In genomic region chr19:5054551-5055456, GRCh38 we compare ENCODE assay signal across 28 cellular contexts.
DNase-seq lines count a peak whose midpoint lies in the region; ATAC-seq, FAIRE-seq and TF ChIP-seq lines count a peak whose summit lies in the region.
"Had no signal": no experiment of that assay in that cellular context is flagged by ENCODE, and none has a peak within 500 bp of the region (broad histone marks: within the 10 kb centered on the region; RNA-seq: fewer than 3 reads in every experiment).

No MANE protein-coding gene starts in this region.

- no peak overlapping the region for H3K4me2 ChIP-seq in HepG2 (ENCODE audit: low read depth, low read length)
- H3K4me2 ChIP-seq: SK-N-SH had no signal

- ATAC-seq in heart left ventricle (peak; percentile 71 to 88 (median 80)), HepG2 (no peak), HG02840 (IDR thresholded peaks at IDR 0.05; ENCODE audit: low FRiP score, unreplicated experiment) (no peak)
- ATAC-seq in stimulated activated naive B cell treated with anti-CD40 and anti-IgM and Interleukin-4, amounts not matched to agents 10 μg/mL and 1 μg/mL and 100 μg/mL, for 72 hours (replicated peaks) = no peak
- no peak for ATAC-seq in activated CD8-positive, alpha-beta memory T cell treated with anti-CD3 and anti-CD28 coated beads, Interleukin-2, amount 10 ng/mL, durations not matched to agents 7 days and 5 days
- ATAC-seq: activated CD8-positive, alpha-beta T cell treated with anti-CD3 and anti-CD28 coated beads for 36 hours; naive thymus-derived CD8-positive, alpha-beta T cell had no signal

- no peak for DNase-seq in bronchial epithelial cell (ENCODE audit: low read depth)
- DNase-seq in heart left ventricle = peak in 4 of 5 donors; percentile 56 to 74 (median 68)
- no peak for DNase-seq in HepG2 (ENCODE audit: low spot score)
- no peak for DNase-seq in stimulated activated naive B cell treated with anti-CD40 and anti-IgM and Interleukin-4, amounts not matched to agents 10 μg/mL and 1 μg/mL and 100 μg/mL, for 72 hours
- no peak for DNase-seq in activated CD8-positive, alpha-beta memory T cell treated with anti-CD3 and anti-CD28 coated beads, Interleukin-2, amount 10 ng/mL, durations not matched to agents 7 days and 5 days
- DNase-seq in tibial nerve (ENCODE audit: low spot score in 2 of 2) = no peak
- DNase-seq in HPDE6-E6E7 (ENCODE audit: extremely low spot score) = no peak
- DNase-seq: activated CD4-positive, CD25-positive, alpha-beta regulatory T cell treated with anti-CD3 and anti-CD28 coated beads, Interleukin-2, amount 50 U/mL, for 72 hours; activated CD8-positive, alpha-beta T cell treated with anti-CD3 and anti-CD28 coated beads for 36 hours; activated effector memory CD4-positive, alpha-beta T cell treated with Interleukin-2 at 50 U/mL for 16 hours; activated T-cell treated with anti-CD3 and anti-CD28 coated beads for 4 hours; DND-41; effector CD4-positive, alpha-beta T cell; Kasumi-1; MV-4-11; naive thymus-derived CD8-positive, alpha-beta T cell; NCI-H1694; retina; SK-N-SH; uterus had no signal

- peak overlapping the region; percentile 25 for H3K27ac Mint-ChIP-seq in stimulated activated naive B cell treated with anti-CD40 and anti-IgM and Interleukin-4, amounts not matched to agents 10 μg/mL and 1 μg/mL and 100 μg/mL, for 72 hours
- H3K27ac Mint-ChIP-seq in activated CD8-positive, alpha-beta memory T cell treated with anti-CD3 and anti-CD28 coated beads, Interleukin-2, amount 10 ng/mL, durations not matched to agents 7 days and 5 days = no peak overlapping the region
- H3K27ac Mint-ChIP-seq: activated CD8-positive, alpha-beta T cell treated with anti-CD3 and anti-CD28 coated beads for 36 hours; activated naive CD8-positive, alpha-beta T cell; naive thymus-derived CD8-positive, alpha-beta T cell; T-helper 1 cell treated with Interleukin-12 subunit alpha and Interleukin-12 subunit beta and Interleukin-4 antibody, amounts not matched to agents 30 μg/mL and 1 μg/mL, for 36 hours had no signal

- H2AFZ ChIP-seq in HepG2 (ENCODE audit: low read length) = no peak overlapping the region

- TF ChIP-seq POLR2A in heart left ventricle (IDR thresholded peaks at IDR 0.05) (no peak), HepG2 (IDR thresholded peaks at IDR 0.05; ENCODE audit: insufficient read depth in 1 of 2, low read depth in 2 of 2, low read length in 2 of 2) (no peak), tibial nerve (IDR thresholded peaks at IDR 0.05) (no peak)

- peaks cover 17 to 21% of the 10 kb centered on the region in 2 donors for H3K36me3 Mint-ChIP-seq in stimulated activated naive B cell treated with anti-CD40 and anti-IgM and Interleukin-4, amounts not matched to agents 10 μg/mL and 1 μg/mL and 100 μg/mL, for 72 hours
- no peaks in the 10 kb centered on the region for H3K36me3 Mint-ChIP-seq in activated CD8-positive, alpha-beta memory T cell treated with anti-CD3 and anti-CD28 coated beads, Interleukin-2, amount 10 ng/mL, durations not matched to agents 7 days and 5 days

- peak; percentile 70 for FAIRE-seq in bronchial epithelial cell (lab: Jason Lieb, UNC)
- FAIRE-seq in HepG2 (lab: Jason Lieb, UNC) = no peak
- FAIRE-seq: TTC549 had no signal

- no peaks in the 10 kb centered on the region for H3K79me2 ChIP-seq in HepG2 (ENCODE audit: insufficient read depth, low read length)

- CTCF ChIA-PET in HepG2 (lab: Yijun Ruan, JAX; ENCODE audit: low intra/inter-chr PET ratio, low total read pairs) = no interaction called here
- CTCF ChIA-PET in activated CD8-positive, alpha-beta memory T cell treated with anti-CD3 and anti-CD28 coated beads, Interleukin-2, amount 10 ng/mL, durations not matched to agents 7 days and 5 days (lab: Charles Lee) = interaction anchor here (1.0 kb wide), 1 partner anchor 16 kb away, joined by 3 read pairs; no protein-coding TSS in a partner anchor

- no TSS peak for BruUV-seq in HepG2 (replicated peaks; lab: Mats Ljungman, UMichigan)

- H3K27me3 Mint-ChIP-seq in stimulated activated naive B cell treated with anti-CD40 and anti-IgM and Interleukin-4, amounts not matched to agents 10 μg/mL and 1 μg/mL and 100 μg/mL, for 72 hours = no peaks in the 10 kb centered on the region
- H3K27me3 Mint-ChIP-seq in activated CD8-positive, alpha-beta memory T cell treated with anti-CD3 and anti-CD28 coated beads, Interleukin-2, amount 10 ng/mL, durations not matched to agents 7 days and 5 days = no peaks in the 10 kb centered on the region
- H3K27me3 Mint-ChIP-seq: activated CD8-positive, alpha-beta T cell treated with anti-CD3 and anti-CD28 coated beads for 36 hours; activated naive CD8-positive, alpha-beta T cell; naive thymus-derived CD8-positive, alpha-beta T cell had no signal

- in situ Hi-C loops in HepG2 (cut with HindIII; ENCODE audit: extremely low pct_ligation_motif_present, low pct_unique_long_range_greater_than_20kb) = no loop called here

- intact Hi-C loops in heart left ventricle (cut with DNase I) (loop anchor here in 5 of 10 donors (5.0 to 10.0 kb wide), 4 partner anchors 70 to 520 kb away; no protein-coding TSS in a partner anchor), HepG2 (cut with micrococcal nuclease; ENCODE audit: unreplicated experiment) (no loop called here)

- no peaks in the 10 kb centered on the region for H3K9me3 Mint-ChIP-seq in stimulated activated naive B cell treated with anti-CD40 and anti-IgM and Interleukin-4, amounts not matched to agents 10 μg/mL and 1 μg/mL and 100 μg/mL, for 72 hours
- no peaks in the 10 kb centered on the region for H3K9me3 Mint-ChIP-seq in activated CD8-positive, alpha-beta memory T cell treated with anti-CD3 and anti-CD28 coated beads, Interleukin-2, amount 10 ng/mL, durations not matched to agents 7 days and 5 days (ENCODE audit: low read depth)
- H3K9me3 Mint-ChIP-seq: activated CD8-positive, alpha-beta T cell treated with anti-CD3 and anti-CD28 coated beads for 36 hours; naive thymus-derived CD8-positive, alpha-beta T cell; T-helper 1 cell treated with Interleukin-12 subunit alpha and Interleukin-12 subunit beta and Interleukin-4 antibody, amounts not matched to agents 30 μg/mL and 1 μg/mL, for 36 hours had no signal

- H3K4me1 ChIP-seq in heart left ventricle (peaks cover 0 to 49% (median 12%) of the 10 kb centered on the region in 12 donors), HepG2 (ENCODE audit: insufficient read depth, low read length) (no peaks in the 10 kb centered on the region), tibial nerve (peaks cover 0 to 27% (median 5%) of the 10 kb centered on the region in 4 donors)
- H3K4me1 ChIP-seq: uterus had no signal

- H3K4me3 Mint-ChIP-seq in stimulated activated naive B cell treated with anti-CD40 and anti-IgM and Interleukin-4, amounts not matched to agents 10 μg/mL and 1 μg/mL and 100 μg/mL, for 72 hours = no peak overlapping the region
- H3K4me3 Mint-ChIP-seq in activated CD8-positive, alpha-beta memory T cell treated with anti-CD3 and anti-CD28 coated beads, Interleukin-2, amount 10 ng/mL, durations not matched to agents 7 days and 5 days = no peak overlapping the region
- H3K4me3 Mint-ChIP-seq: activated CD8-positive, alpha-beta T cell treated with anti-CD3 and anti-CD28 coated beads for 36 hours; activated naive CD8-positive, alpha-beta T cell; naive thymus-derived CD8-positive, alpha-beta T cell; T-helper 1 cell treated with Interleukin-12 subunit alpha and Interleukin-12 subunit beta and Interleukin-4 antibody, amounts not matched to agents 30 μg/mL and 1 μg/mL, for 36 hours had no signal

- POLR2A ChIA-PET in HepG2 (lab: Yijun Ruan, JAX) = no interaction called here

- no peak for TF ChIP-seq CTCF in bronchial epithelial cell (IDR thresholded peaks at IDR 0.05; ENCODE audit: insufficient read depth, low read length, severe bottlenecking)
- no peak for TF ChIP-seq CTCF in heart left ventricle (IDR thresholded peaks at IDR 0.05)
- no peak for TF ChIP-seq CTCF in HepG2 (CRISPR knock-in tag; IDR thresholded peaks at IDR 0.05)
- no peak for TF ChIP-seq CTCF in tibial nerve (IDR thresholded peaks at IDR 0.05)

- H3K27ac ChIP-seq in heart left ventricle = peak overlapping the region in 7 of 12 donors; percentile 17 to 64 (median 39)
- no peak overlapping the region for H3K27ac ChIP-seq in HepG2 (ENCODE audit: extremely low read length, insufficient read depth, low read length)
- H3K27ac ChIP-seq in tibial nerve = no peak overlapping the region
- H3K27ac ChIP-seq: C4-2B, epithelial cell of prostate, RWPE1, suprapubic skin, uterus had no signal

- H3K9me3 ChIP-seq in heart left ventricle (no peaks in the 10 kb centered on the region), HepG2 (ENCODE audit: low read length) (no peaks in the 10 kb centered on the region), tibial nerve (no peaks in the 10 kb centered on the region)
- H3K9me3 ChIP-seq: SK-N-SH, suprapubic skin, uterus had no signal

- no peak for TF ChIP-seq RAD21 in HepG2 (CRISPR knock-in tag; IDR thresholded peaks at IDR 0.05)

- TF ChIP-seq EP300 in HepG2 (IDR thresholded peaks at IDR 0.05; ENCODE audit: low read depth in 2 of 2, low read length in 2 of 2) (no peak), HepG2 (CRISPR knock-in tag; IDR thresholded peaks at IDR 0.05; ENCODE audit: borderline replicate concordance) (no peak), tibial nerve (IDR thresholded peaks at IDR 0.05) (no peak)

- peaks cover 6% of the 10 kb centered on the region; the same call in 1 of the 2 replicates for H4K20me1 ChIP-seq in HepG2 (ENCODE audit: insufficient read depth, low read length)

- WGBS in heart left ventricle, 4 donors = 57 to 64% (median 62%) methylated on average over 27 to 35 of the region's 35 CpGs
- WGBS in HepG2 (ENCODE audit: low lambda C conversion rate) = 97% methylated on average over 11 of the region's 35 CpGs
- 75% methylated on average over 28 to 30 of the region's 35 CpGs for WGBS in tibial nerve, 2 donors

- H3K36me3 ChIP-seq in bronchial epithelial cell (ENCODE audit: control insufficient read depth, insufficient read depth, low read length) (peaks cover 25% of the 10 kb centered on the region), heart left ventricle (peaks cover 0 to 54% (median 17%) of the 10 kb centered on the region in 9 donors), HepG2 (replicated peaks in 1 of 2; ENCODE audit: control insufficient read depth in 1 of 2, insufficient read depth in 2 of 2, low read length in 2 of 2) (peaks cover 15 to 25% of the 10 kb centered on the region in 2 experiments; a peak in 3 of 5 replicates), tibial nerve (peaks cover 0 to 72% (median 0%) of the 10 kb centered on the region in 3 donors)
- H3K36me3 ChIP-seq: uterus had no signal

- H3K4me1 Mint-ChIP-seq in stimulated activated naive B cell treated with anti-CD40 and anti-IgM and Interleukin-4, amounts not matched to agents 10 μg/mL and 1 μg/mL and 100 μg/mL, for 72 hours = peaks cover 22 to 26% of the 10 kb centered on the region in 2 donors
- H3K4me1 Mint-ChIP-seq in activated CD8-positive, alpha-beta memory T cell treated with anti-CD3 and anti-CD28 coated beads, Interleukin-2, amount 10 ng/mL, durations not matched to agents 7 days and 5 days = no peaks in the 10 kb centered on the region

- H3K27me3 ChIP-seq in bronchial epithelial cell (ENCODE audit: control insufficient read depth, insufficient read depth, low read length) = no peaks in the 10 kb centered on the region
- H3K27me3 ChIP-seq in heart left ventricle = no peaks in the 10 kb centered on the region
- H3K27me3 ChIP-seq in HepG2 (ENCODE audit: control insufficient read depth in 1 of 2, insufficient read depth in 2 of 2, low read length in 2 of 2) = no peaks in the 10 kb centered on the region
- no peaks in the 10 kb centered on the region for H3K27me3 ChIP-seq in tibial nerve
- H3K27me3 ChIP-seq: suprapubic skin, uterus had no signal

- H3K4me3 ChIP-seq in bronchial epithelial cell (ENCODE audit: low read depth, low read length) = no peak overlapping the region
- no peak overlapping the region for H3K4me3 ChIP-seq in heart left ventricle
- H3K4me3 ChIP-seq in HepG2 (replicated peaks in 1 of 3; ENCODE audit: insufficient read depth in 1 of 3, low read depth in 2 of 3, low read length in 3 of 3) = no peak overlapping the region
- H3K4me3 ChIP-seq in tibial nerve = no peak overlapping the region
- H3K4me3 ChIP-seq: suprapubic skin, uterus had no signal

- no peak overlapping the region for H3K9ac ChIP-seq in HepG2 (ENCODE audit: insufficient read depth, low read depth, low read length)
- H3K9ac ChIP-seq: SK-N-SH had no signal

Comparison
In these comparisons a context has a peak if more than half of its experiments do, and no peak if none do; other contexts are left out.
1. DNase-seq: peak in heart left ventricle (4 of 5); none in bronchial epithelial cell (single experiment), HepG2 (single experiment), stimulated activated naive B cell treated with anti-CD40 and anti-IgM and Interleukin-4, amounts not matched to agents 10 μg/mL and 1 μg/mL and 100 μg/mL, for 72 hours (single experiment), activated CD8-positive, alpha-beta memory T cell treated with anti-CD3 and anti-CD28 coated beads, Interleukin-2, amount 10 ng/mL, durations not matched to agents 7 days and 5 days (single experiment), tibial nerve (0 of 2) and HPDE6-E6E7 (single experiment).
2. ATAC-seq: peak in heart left ventricle (4 of 4); none in HepG2 (single experiment), stimulated activated naive B cell treated with anti-CD40 and anti-IgM and Interleukin-4, amounts not matched to agents 10 μg/mL and 1 μg/mL and 100 μg/mL, for 72 hours (0 of 2), activated CD8-positive, alpha-beta memory T cell treated with anti-CD3 and anti-CD28 coated beads, Interleukin-2, amount 10 ng/mL, durations not matched to agents 7 days and 5 days (single experiment) and HG02840 (single experiment).
3. H3K27ac ChIP-seq: peak in heart left ventricle (7 of 12); none in HepG2 (single experiment) and tibial nerve (0 of 4).